ENCODE assay signal across 8 cellular contexts in genomic region chr1:180515857-180516388, GRCh38. TPM values are rescaled to one million over a fixed set of nuclear protein-coding genes. Genes with fewer than 3 reads are reported as not detected.
DNase-seq lines count a peak whose midpoint lies in the region; ATAC-seq, FAIRE-seq and TF ChIP-seq lines count a peak whose summit lies in the region.

No MANE protein-coding gene starts in this region.

- no peaks in the 10 kb centered on the region for H3K36me3 ChIP-seq in GM23338 (ENCODE audit: insufficient read depth)

- peaks cover 2% of the 10 kb centered on the region for H3K27me3 Mint-ChIP-seq in GM23338 (ENCODE audit: insufficient read depth, low read depth, poor library complexity)
- peaks cover 14% of the 10 kb centered on the region for H3K27me3 Mint-ChIP-seq in activated T-helper 17 cell treated with anti-CD3 and anti-CD28 coated beads, Interleukin-2, amount 50 U/mL, for 72 hours

- peaks cover 6% of the 10 kb centered on the region; the same call in 2 of the 3 replicates for H3K9me3 Mint-ChIP-seq in GM23338
- no peaks in the 10 kb centered on the region for H3K9me3 Mint-ChIP-seq in activated T-helper 17 cell treated with anti-CD3 and anti-CD28 coated beads, Interleukin-2, amount 50 U/mL, for 72 hours

- no peak overlapping the region for H3K4me3 Mint-ChIP-seq in GM23338
- no peak overlapping the region for H3K4me3 Mint-ChIP-seq in activated T-helper 17 cell treated with anti-CD3 and anti-CD28 coated beads, Interleukin-2, amount 50 U/mL, for 72 hours

- peaks cover 12% of the 10 kb centered on the region; the same call in 2 of the 3 replicates for H3K4me1 Mint-ChIP-seq in GM23338
- H3K4me1 Mint-ChIP-seq in activated T-helper 17 cell treated with anti-CD3 and anti-CD28 coated beads, Interleukin-2, amount 50 U/mL, for 72 hours = no peaks in the 10 kb centered on the region

- peaks cover 9% of the 10 kb centered on the region for H3K4me1 ChIP-seq in GM23338 (ENCODE audit: insufficient read depth)

- no peak overlapping the region for H3K4me3 ChIP-seq in GM23338

- no peaks in the 10 kb centered on the region for H3K9me2 ChIP-seq in GM23338 (ENCODE audit: insufficient read depth)

- ATAC-seq in GM23338 = peak; percentile 98
- peak; percentile 98 for ATAC-seq in activated T-helper 17 cell treated with anti-CD3 and anti-CD28 coated beads, Interleukin-2, amount 50 U/mL, for 72 hours (replicated peaks)

- no peak overlapping the region for H3K27ac Mint-ChIP-seq in GM23338
- H3K27ac Mint-ChIP-seq in activated T-helper 17 cell treated with anti-CD3 and anti-CD28 coated beads, Interleukin-2, amount 50 U/mL, for 72 hours = no peak overlapping the region

- H3K4me2 ChIP-seq in GM23338 = no peak overlapping the region

- peak; percentile 30 for FAIRE-seq in urothelium cell line (lab: Jason Lieb, UNC)

- no peaks in the 10 kb centered on the region for H4K20me1 ChIP-seq in GM23338 (replicated peaks; ENCODE audit: insufficient read depth)

- no peaks in the 10 kb centered on the region for H3K27me3 ChIP-seq in GM23338 (ENCODE audit: insufficient read depth)

- no peak overlapping the region for H2AFZ ChIP-seq in GM23338

- H3F3A ChIP-seq in GM23338 (replicated peaks; ENCODE audit: low read depth) = no peaks in the 10 kb centered on the region

- no peak overlapping the region for H3K27ac ChIP-seq in GM23338 (ENCODE audit: low read depth)

- H3K36me3 Mint-ChIP-seq in GM23338 (ENCODE audit: low read depth) = no peaks in the 10 kb centered on the region
- no peaks in the 10 kb centered on the region for H3K36me3 Mint-ChIP-seq in activated T-helper 17 cell treated with anti-CD3 and anti-CD28 coated beads, Interleukin-2, amount 50 U/mL, for 72 hours (ENCODE audit: low read depth)

- DNase-seq in ELF-1 (ENCODE audit: low read depth, low spot score) = peak; percentile 83
- peak; percentile 91 for DNase-seq in GM23338 (ENCODE audit: low spot score)
- DNase-seq in M059J (ENCODE audit: low read depth) = peak; percentile 77
- peak; percentile 77 for DNase-seq in RPMI8226
- peak; percentile 82 for DNase-seq in fibroblast of the conjunctiva (ENCODE audit: low read depth)
- DNase-seq in occipital lobe (lab: John Stamatoyannopoulos, UW) = peak; percentile 34
- DNase-seq in urothelium cell line (ENCODE audit: low spot score) = peak; percentile 80

- no peaks in the 10 kb centered on the region for H3K79me2 ChIP-seq in GM23338 (replicated peaks; ENCODE audit: insufficient read depth)

- TF ChIP-seq CTCF in GM23338 (conservative IDR thresholded peaks at IDR 0.05; ENCODE audit: low read depth in 2 of 2) = peak; percentile 87 to 91

TF ChIP-seq in GM23338, 12 proteins besides CTCF, POLR2A, EP300 and RAD21 (continues in another document):
- TF ChIP-seq, protein P1, sequence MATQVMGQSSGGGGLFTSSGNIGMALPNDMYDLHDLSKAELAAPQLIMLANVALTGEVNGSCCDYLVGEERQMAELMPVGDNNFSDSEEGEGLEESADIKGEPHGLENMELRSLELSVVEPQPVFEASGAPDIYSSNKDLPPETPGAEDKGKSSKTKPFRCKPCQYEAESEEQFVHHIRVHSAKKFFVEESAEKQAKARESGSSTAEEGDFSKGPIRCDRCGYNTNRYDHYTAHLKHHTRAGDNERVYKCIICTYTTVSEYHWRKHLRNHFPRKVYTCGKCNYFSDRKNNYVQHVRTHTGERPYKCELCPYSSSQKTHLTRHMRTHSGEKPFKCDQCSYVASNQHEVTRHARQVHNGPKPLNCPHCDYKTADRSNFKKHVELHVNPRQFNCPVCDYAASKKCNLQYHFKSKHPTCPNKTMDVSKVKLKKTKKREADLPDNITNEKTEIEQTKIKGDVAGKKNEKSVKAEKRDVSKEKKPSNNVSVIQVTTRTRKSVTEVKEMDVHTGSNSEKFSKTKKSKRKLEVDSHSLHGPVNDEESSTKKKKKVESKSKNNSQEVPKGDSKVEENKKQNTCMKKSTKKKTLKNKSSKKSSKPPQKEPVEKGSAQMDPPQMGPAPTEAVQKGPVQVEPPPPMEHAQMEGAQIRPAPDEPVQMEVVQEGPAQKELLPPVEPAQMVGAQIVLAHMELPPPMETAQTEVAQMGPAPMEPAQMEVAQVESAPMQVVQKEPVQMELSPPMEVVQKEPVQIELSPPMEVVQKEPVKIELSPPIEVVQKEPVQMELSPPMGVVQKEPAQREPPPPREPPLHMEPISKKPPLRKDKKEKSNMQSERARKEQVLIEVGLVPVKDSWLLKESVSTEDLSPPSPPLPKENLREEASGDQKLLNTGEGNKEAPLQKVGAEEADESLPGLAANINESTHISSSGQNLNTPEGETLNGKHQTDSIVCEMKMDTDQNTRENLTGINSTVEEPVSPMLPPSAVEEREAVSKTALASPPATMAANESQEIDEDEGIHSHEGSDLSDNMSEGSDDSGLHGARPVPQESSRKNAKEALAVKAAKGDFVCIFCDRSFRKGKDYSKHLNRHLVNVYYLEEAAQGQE (IDR thresholded peaks at IDR 0.05; ENCODE audit: unreplicated experiment) = no peak
- no peak for TF ChIP-seq EZH2phosphoT487 (IDR thresholded peaks at IDR 0.05; ENCODE audit: unreplicated experiment)
- no peak for TF ChIP-seq CREB1 (CRISPR knock-in tag; IDR thresholded peaks at IDR 0.05; ENCODE audit: low read depth)
- TF ChIP-seq NANOG (IDR thresholded peaks at IDR 0.05; ENCODE audit: borderline replicate concordance) = no peak
- TF ChIP-seq, protein P2, sequence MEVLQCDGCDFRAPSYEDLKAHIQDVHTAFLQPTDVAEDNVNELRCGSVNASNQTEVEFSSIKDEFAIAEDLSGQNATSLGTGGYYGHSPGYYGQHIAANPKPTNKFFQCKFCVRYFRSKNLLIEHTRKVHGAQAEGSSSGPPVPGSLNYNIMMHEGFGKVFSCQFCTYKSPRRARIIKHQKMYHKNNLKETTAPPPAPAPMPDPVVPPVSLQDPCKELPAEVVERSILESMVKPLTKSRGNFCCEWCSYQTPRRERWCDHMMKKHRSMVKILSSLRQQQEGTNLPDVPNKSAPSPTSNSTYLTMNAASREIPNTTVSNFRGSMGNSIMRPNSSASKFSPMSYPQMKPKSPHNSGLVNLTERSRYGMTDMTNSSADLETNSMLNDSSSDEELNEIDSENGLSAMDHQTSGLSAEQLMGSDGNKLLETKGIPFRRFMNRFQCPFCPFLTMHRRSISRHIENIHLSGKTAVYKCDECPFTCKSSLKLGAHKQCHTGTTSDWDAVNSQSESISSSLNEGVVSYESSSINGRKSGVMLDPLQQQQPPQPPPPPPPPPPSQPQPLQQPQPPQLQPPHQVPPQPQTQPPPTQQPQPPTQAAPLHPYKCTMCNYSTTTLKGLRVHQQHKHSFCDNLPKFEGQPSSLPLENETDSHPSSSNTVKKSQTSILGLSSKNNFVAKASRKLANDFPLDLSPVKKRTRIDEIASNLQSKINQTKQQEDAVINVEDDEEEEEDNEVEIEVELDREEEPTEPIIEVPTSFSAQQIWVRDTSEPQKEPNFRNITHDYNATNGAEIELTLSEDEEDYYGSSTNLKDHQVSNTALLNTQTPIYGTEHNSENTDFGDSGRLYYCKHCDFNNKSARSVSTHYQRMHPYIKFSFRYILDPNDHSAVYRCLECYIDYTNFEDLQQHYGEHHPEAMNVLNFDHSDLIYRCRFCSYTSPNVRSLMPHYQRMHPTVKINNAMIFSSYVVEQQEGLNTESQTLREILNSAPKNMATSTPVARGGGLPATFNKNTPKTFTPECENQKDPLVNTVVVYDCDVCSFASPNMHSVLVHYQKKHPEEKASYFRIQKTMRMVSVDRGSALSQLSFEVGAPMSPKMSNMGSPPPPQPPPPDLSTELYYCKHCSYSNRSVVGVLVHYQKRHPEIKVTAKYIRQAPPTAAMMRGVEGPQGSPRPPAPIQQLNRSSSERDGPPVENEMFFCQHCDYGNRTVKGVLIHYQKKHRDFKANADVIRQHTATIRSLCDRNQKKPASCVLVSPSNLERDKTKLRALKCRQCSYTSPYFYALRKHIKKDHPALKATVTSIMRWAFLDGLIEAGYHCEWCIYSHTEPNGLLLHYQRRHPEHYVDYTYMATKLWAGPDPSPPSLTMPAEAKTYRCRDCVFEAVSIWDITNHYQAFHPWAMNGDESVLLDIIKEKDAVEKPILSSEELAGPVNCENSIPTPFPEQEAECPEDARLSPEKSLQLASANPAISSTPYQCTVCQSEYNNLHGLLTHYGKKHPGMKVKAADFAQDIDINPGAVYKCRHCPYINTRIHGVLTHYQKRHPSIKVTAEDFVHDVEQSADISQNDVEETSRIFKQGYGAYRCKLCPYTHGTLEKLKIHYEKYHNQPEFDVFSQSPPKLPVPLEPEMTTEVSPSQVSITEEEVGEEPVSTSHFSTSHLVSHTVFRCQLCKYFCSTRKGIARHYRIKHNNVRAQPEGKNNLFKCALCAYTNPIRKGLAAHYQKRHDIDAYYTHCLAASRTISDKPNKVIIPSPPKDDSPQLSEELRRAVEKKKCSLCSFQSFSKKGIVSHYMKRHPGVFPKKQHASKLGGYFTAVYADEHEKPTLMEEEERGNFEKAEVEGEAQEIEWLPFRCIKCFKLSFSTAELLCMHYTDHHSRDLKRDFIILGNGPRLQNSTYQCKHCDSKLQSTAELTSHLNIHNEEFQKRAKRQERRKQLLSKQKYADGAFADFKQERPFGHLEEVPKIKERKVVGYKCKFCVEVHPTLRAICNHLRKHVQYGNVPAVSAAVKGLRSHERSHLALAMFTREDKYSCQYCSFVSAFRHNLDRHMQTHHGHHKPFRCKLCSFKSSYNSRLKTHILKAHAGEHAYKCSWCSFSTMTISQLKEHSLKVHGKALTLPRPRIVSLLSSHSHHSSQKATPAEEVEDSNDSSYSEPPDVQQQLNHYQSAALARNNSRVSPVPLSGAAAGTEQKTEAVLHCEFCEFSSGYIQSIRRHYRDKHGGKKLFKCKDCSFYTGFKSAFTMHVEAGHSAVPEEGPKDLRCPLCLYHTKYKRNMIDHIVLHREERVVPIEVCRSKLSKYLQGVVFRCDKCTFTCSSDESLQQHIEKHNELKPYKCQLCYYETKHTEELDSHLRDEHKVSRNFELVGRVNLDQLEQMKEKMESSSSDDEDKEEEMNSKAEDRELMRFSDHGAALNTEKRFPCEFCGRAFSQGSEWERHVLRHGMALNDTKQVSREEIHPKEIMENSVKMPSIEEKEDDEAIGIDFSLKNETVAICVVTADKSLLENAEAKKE (CRISPR knock-in tag; IDR thresholded peaks at IDR 0.05) = no peak

RNA-seq across cellular contexts. Expression of gene ACBD6, which starts 13.5 kb away (rescaled TPM):
- 65.9 and 75.7 TPM in 2 replicates for total RNA-seq in GM23338 (2014; rRNA removed; shearing (Covaris generic))
- 88.8 and 91.5 TPM in 2 replicates for polyA plus RNA-seq in GM23338 (2016; fragmentation: Nextera tagmentation; extraction: Ambion mirVana)
- 55.4 and 76.2 TPM in 2 replicates for total RNA-seq in M059J (2014; rRNA removed; shearing (Covaris generic))
- total RNA-seq in activated T-helper 17 cell treated with anti-CD3 and anti-CD28 coated beads, Interleukin-2, amount 50 U/mL, for 72 hours = 10 to 100 TPM; 33.4 to 41.9 TPM
- 52.6 TPM for total RNA-seq in occipital lobe

RNA-seq across cellular contexts. Expression of gene OVAAL, which starts 42.8 kb away (rescaled TPM):
- not detected in 2 replicates for total RNA-seq in GM23338 (2014; rRNA removed; shearing (Covaris generic))
- polyA plus RNA-seq in GM23338 (2016; fragmentation: Nextera tagmentation; extraction: Ambion mirVana) = not detected in 2 replicates
- total RNA-seq in M059J (2014; rRNA removed; shearing (Covaris generic)) = 0.05 and 0.79 TPM in 2 replicates
- total RNA-seq in activated T-helper 17 cell treated with anti-CD3 and anti-CD28 coated beads, Interleukin-2, amount 50 U/mL, for 72 hours = not detected
- not detected for total RNA-seq in occipital lobe

Comparison
In these comparisons a context has a peak if more than half of its experiments do, and no peak if none do; other contexts are left out.
1. DNase-seq: peak in every context shown above with its lines; median percentile 91 in GM23338; 83 in ELF-1; 82 in fibroblast of the conjunctiva; 80 in urothelium cell line; 77 in M059J; 77 in RPMI8226; 34 in occipital lobe.